Comparison of ENCODE assay signal across 8 cellular contexts in genomic region chr19:34962281-34962944, GRCh38. TPM values are rescaled to one million over a fixed set of nuclear protein-coding genes. Genes with fewer than 3 reads are reported as not detected.
A peak's percentile ranks its signal among the peaks of the same experiment; 100 is the strongest.
DNase-seq lines count a peak whose midpoint lies in the region; ATAC-seq and TF ChIP-seq lines count a peak whose summit lies in the region.

No MANE protein-coding gene starts in this region.

- WGBS in transverse colon (ENCODE audit: low coverage in 1 of 2), 2 donors = 72 to 73% methylated on average over 5 to 7 of the region's 7 CpGs

- H3K4me3 ChIP-seq in transverse colon (peak overlapping the region in 2 of 4 donors; percentile 90 to 100), MM.1S (ENCODE audit: low read length) (no peak overlapping the region)

- H3K27me3 ChIP-seq in transverse colon (no peaks in the 10 kb centered on the region), MM.1S (replicated peaks; ENCODE audit: insufficient read depth, low read length) (peaks cover 20% of the 10 kb centered on the region)

- peaks cover 7 to 21% (median 12%) of the 10 kb centered on the region in 4 donors for H3K4me1 ChIP-seq in transverse colon
- no peaks in the 10 kb centered on the region for H3K4me1 ChIP-seq in MM.1S (ENCODE audit: low read length)

- H3K4me1 Mint-ChIP-seq in activated T-cell treated with anti-CD3 and anti-CD28 coated beads, Interleukin-2, amount 50 U/mL, for 72 hours (ENCODE audit: low read depth) = peaks cover 25% of the 10 kb centered on the region
- H3K4me1 Mint-ChIP-seq in activated T-helper 1 cell treated with anti-CD3 and anti-CD28 coated beads, Interleukin-12 subunit alpha, Interleukin-12 subunit beta, Interleukin-2, Interleukin-4 antibody, amounts not matched to agents 30 ng/mL and 10 ng/mL and 1 ng/mL, durations not matched to agents 14 hours and 24 hours and 36 hours (ENCODE audit: low read depth) = peaks cover 22% of the 10 kb centered on the region

- intact Hi-C loops in activated T-helper 1 cell treated with anti-CD3 and anti-CD28 coated beads, Interleukin-12 subunit alpha, Interleukin-12 subunit beta, Interleukin-2, Interleukin-4 antibody, amounts not matched to agents 30 ng/mL and 10 ng/mL and 1 ng/mL, durations not matched to agents 14 hours and 24 hours and 36 hours (cut with micrococcal nuclease) = loop anchor here (5.0 kb wide), 2 partner anchors 40 to 190 kb away; partner anchors contain the start of genes GRAMD1A and ZNF599
- intact Hi-C loops in transverse colon (cut with DNase I; ENCODE audit: low total_unique reads) = no loop called here

- peaks cover 3 to 36% (median 26%) of the 10 kb centered on the region in 4 donors for H3K36me3 ChIP-seq in transverse colon
- no peaks in the 10 kb centered on the region for H3K36me3 ChIP-seq in MM.1S (replicated peaks; ENCODE audit: insufficient read depth, low read length)

- in situ Hi-C loops in transverse colon (cut with MboI; ENCODE audit: low pct_ligation_motif_present in 1 of 4, low pct_unique_long_range_greater_than_20kb in 1 of 4, low sequenced_read_pairs in 3 of 4) = loop anchor here in 1 of 4 donors (10.0 kb wide), 1 partner anchor 52 kb away; no protein-coding TSS in a partner anchor

- H3K4me3 Mint-ChIP-seq in activated T-cell treated with anti-CD3 and anti-CD28 coated beads, Interleukin-2, amount 50 U/mL, for 72 hours = peak overlapping the region; percentile 98
- H3K4me3 Mint-ChIP-seq in activated T-helper 1 cell treated with anti-CD3 and anti-CD28 coated beads, Interleukin-12 subunit alpha, Interleukin-12 subunit beta, Interleukin-2, Interleukin-4 antibody, amounts not matched to agents 30 ng/mL and 10 ng/mL and 1 ng/mL, durations not matched to agents 14 hours and 24 hours and 36 hours = peak overlapping the region; percentile 91

- TF ChIP-seq CTCF in transverse colon (IDR thresholded peaks at IDR 0.05) (no peak), MM.1S (IDR thresholded peaks at IDR 0.05; ENCODE audit: low read length) (no peak)

- peaks cover 57% of the 10 kb centered on the region in 2 donors for H3K36me3 Mint-ChIP-seq in activated T-cell treated with anti-CD3 and anti-CD28 coated beads, Interleukin-2, amount 50 U/mL, for 72 hours (ENCODE audit: insufficient read depth in 2 of 2)
- peaks cover 56% of the 10 kb centered on the region for H3K36me3 Mint-ChIP-seq in activated T-helper 1 cell treated with anti-CD3 and anti-CD28 coated beads, Interleukin-12 subunit alpha, Interleukin-12 subunit beta, Interleukin-2, Interleukin-4 antibody, amounts not matched to agents 30 ng/mL and 10 ng/mL and 1 ng/mL, durations not matched to agents 14 hours and 24 hours and 36 hours (ENCODE audit: low read depth)

- H3K27ac ChIP-seq in transverse colon = peak overlapping the region; percentile 73 to 89 (median 80)
- H3K27ac ChIP-seq in MM.1S (ENCODE audit: low read length) = no peak overlapping the region

- TF ChIP-seq POLR2A in transverse colon (IDR thresholded peaks at IDR 0.05) = no peak

- H3F3A ChIP-seq in MM.1S (ENCODE audit: insufficient read depth, low read length) = no peaks in the 10 kb centered on the region

- H4K20me1 ChIP-seq in MM.1S (ENCODE audit: insufficient read depth, low read length) = no peaks in the 10 kb centered on the region

- no peak for TF ChIP-seq EP300 in transverse colon (IDR thresholded peaks at IDR 0.05; ENCODE audit: low read depth)

- no peaks in the 10 kb centered on the region for H3K79me2 ChIP-seq in MM.1S (ENCODE audit: low read length)

- no peak for DNase-seq in activated T-cell treated with anti-CD3 and anti-CD28 coated beads, Interleukin-2, amount 50 U/mL, for 72 hours
- DNase-seq in activated T-cell treated with anti-CD3 and anti-CD28 coated beads for 4 hours (no peak), inferior parietal cortex (ENCODE audit: extremely low spot score) (peak; percentile 5), transverse colon (no peak), MM.1S (no peak), RPMI8226 (no peak)
- no peak for DNase-seq in activated T-helper 1 cell treated with anti-CD3 and anti-CD28 coated beads, Interleukin-12 subunit alpha, Interleukin-12 subunit beta, Interleukin-2, Interleukin-4 antibody, amounts not matched to agents 30 ng/mL and 10 ng/mL and 1 ng/mL, durations not matched to agents 14 hours and 24 hours and 36 hours (ENCODE audit: low spot score)
- no peak for DNase-seq in activated CD8-positive, alpha-beta memory T cell treated with anti-CD3 and anti-CD28 coated beads, Interleukin-2, amount 50 U/mL, for 48 hours

- no peak for ATAC-seq in activated T-cell treated with anti-CD3 and anti-CD28 coated beads, Interleukin-2, amount 50 U/mL, for 72 hours (replicated peaks in 1 of 2)

- no peak overlapping the region for H3K9ac ChIP-seq in MM.1S (ENCODE audit: low read length)

- H3K27me3 Mint-ChIP-seq in activated T-cell treated with anti-CD3 and anti-CD28 coated beads, Interleukin-2, amount 50 U/mL, for 72 hours (ENCODE audit: low read depth) = no peaks in the 10 kb centered on the region
- peaks cover 2% of the 10 kb centered on the region for H3K27me3 Mint-ChIP-seq in activated T-helper 1 cell treated with anti-CD3 and anti-CD28 coated beads, Interleukin-12 subunit alpha, Interleukin-12 subunit beta, Interleukin-2, Interleukin-4 antibody, amounts not matched to agents 30 ng/mL and 10 ng/mL and 1 ng/mL, durations not matched to agents 14 hours and 24 hours and 36 hours (ENCODE audit: insufficient read depth)

- H3K9me2 ChIP-seq in MM.1S (replicated peaks; ENCODE audit: insufficient read depth, low read length) = no peaks in the 10 kb centered on the region

- peak overlapping the region; percentile 21 for H3K27ac Mint-ChIP-seq in activated T-cell treated with anti-CD3 and anti-CD28 coated beads, Interleukin-2, amount 50 U/mL, for 72 hours
- H3K27ac Mint-ChIP-seq in activated T-helper 1 cell treated with anti-CD3 and anti-CD28 coated beads, Interleukin-12 subunit alpha, Interleukin-12 subunit beta, Interleukin-2, Interleukin-4 antibody, amounts not matched to agents 30 ng/mL and 10 ng/mL and 1 ng/mL, durations not matched to agents 14 hours and 24 hours and 36 hours = peak overlapping the region; percentile 83

- peaks cover 27 to 35% of the 10 kb centered on the region in 2 donors for H3K9me3 ChIP-seq in transverse colon
- H3K9me3 ChIP-seq in MM.1S (replicated peaks; ENCODE audit: insufficient read depth, low read length) = 0 out of 2 replicates have a peak, but pooled peaks cover 3% of the 10 kb centered on the region

- peaks cover 17 to 35% of the 10 kb centered on the region in 2 donors for H3K9me3 Mint-ChIP-seq in activated T-cell treated with anti-CD3 and anti-CD28 coated beads, Interleukin-2, amount 50 U/mL, for 72 hours
- peaks cover 62% of the 10 kb centered on the region for H3K9me3 Mint-ChIP-seq in activated T-helper 1 cell treated with anti-CD3 and anti-CD28 coated beads, Interleukin-12 subunit alpha, Interleukin-12 subunit beta, Interleukin-2, Interleukin-4 antibody, amounts not matched to agents 30 ng/mL and 10 ng/mL and 1 ng/mL, durations not matched to agents 14 hours and 24 hours and 36 hours

- H3K4me2 ChIP-seq in MM.1S (ENCODE audit: low read depth, low read length) = no peak overlapping the region

- H2AFZ ChIP-seq in MM.1S (ENCODE audit: low read length) = no peak overlapping the region

RNA-seq across cellular contexts. Expression of gene ZNF792, which starts 1.6 kb away (rescaled TPM):
- total RNA-seq in activated T-cell treated with anti-CD3 and anti-CD28 coated beads, Interleukin-2, amount 50 U/mL, for 72 hours = 1 to 10 TPM; 8.3 to 9.1 TPM
- total RNA-seq in activated T-helper 1 cell treated with anti-CD3 and anti-CD28 coated beads, Interleukin-12 subunit alpha, Interleukin-12 subunit beta, Interleukin-2, Interleukin-4 antibody, amounts not matched to agents 30 ng/mL and 10 ng/mL and 1 ng/mL, durations not matched to agents 14 hours and 24 hours and 36 hours = 6.5 and 6.8 TPM in 2 replicates
- 1 to 10 TPM; 3.4 to 8.4 (median 6.5) TPM for total RNA-seq in transverse colon

RNA-seq across cellular contexts. Expression of gene ZNF30, which starts 35.7 kb away (rescaled TPM):
- total RNA-seq in activated T-cell treated with anti-CD3 and anti-CD28 coated beads, Interleukin-2, amount 50 U/mL, for 72 hours = 1 to 10 TPM; 4.6 to 8.5 TPM
- total RNA-seq in activated T-helper 1 cell treated with anti-CD3 and anti-CD28 coated beads, Interleukin-12 subunit alpha, Interleukin-12 subunit beta, Interleukin-2, Interleukin-4 antibody, amounts not matched to agents 30 ng/mL and 10 ng/mL and 1 ng/mL, durations not matched to agents 14 hours and 24 hours and 36 hours = 3.4 and 4.5 TPM in 2 replicates
- total RNA-seq in transverse colon = 1 to 10 TPM in 2 of 4 donors, not detected in 2; 1.4 to 2.2 TPM

RNA-seq across cellular contexts. Expression of gene GRAMD1A, which starts 37.7 kb away (rescaled TPM):
- 100 to 1,000 TPM; 233 to 236 TPM for total RNA-seq in activated T-cell treated with anti-CD3 and anti-CD28 coated beads, Interleukin-2, amount 50 U/mL, for 72 hours
- total RNA-seq in activated T-helper 1 cell treated with anti-CD3 and anti-CD28 coated beads, Interleukin-12 subunit alpha, Interleukin-12 subunit beta, Interleukin-2, Interleukin-4 antibody, amounts not matched to agents 30 ng/mL and 10 ng/mL and 1 ng/mL, durations not matched to agents 14 hours and 24 hours and 36 hours = 176 and 189 TPM in 2 replicates
- total RNA-seq in transverse colon = 10 to 100 TPM; 14.2 to 32.1 (median 21.6) TPM
